In the genomic region with DNA sequence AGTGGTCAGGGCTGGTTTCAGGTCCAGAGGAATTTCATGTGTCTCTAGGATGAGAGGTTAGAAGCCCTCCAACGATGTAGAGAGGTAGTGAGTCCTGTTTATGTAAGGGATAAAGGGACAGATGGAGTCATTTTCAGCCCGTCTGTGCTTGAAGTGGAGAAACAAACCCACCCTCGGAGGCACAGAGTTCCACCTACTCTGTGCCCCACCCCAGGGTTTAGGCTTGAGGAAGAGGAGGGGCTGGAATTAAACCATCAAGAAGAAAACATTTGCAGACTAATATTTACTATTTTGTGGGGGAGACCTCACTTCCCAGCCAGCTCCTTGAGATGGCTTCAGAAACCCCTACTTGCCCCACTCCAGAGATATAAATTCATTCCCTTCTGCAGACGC, we compare ENCODE assay signal across 8 cellular contexts. TPM values are rescaled to one million over a fixed set of nuclear protein-coding genes. Genes with fewer than 3 reads are reported as not detected.
A peak's percentile ranks its signal among the peaks of the same experiment; 100 is the strongest.
DNase-seq lines count a peak whose midpoint lies in the region; ATAC-seq and TF ChIP-seq lines count a peak whose summit lies in the region.

No MANE protein-coding gene starts in this region.

- TF ChIP-seq CTCF in HL-60 (IDR thresholded peaks at IDR 0.05; ENCODE audit: insufficient read depth, low read length) (no peak), GM20000 (IDR thresholded peaks at IDR 0.05; ENCODE audit: extremely low read depth, missing control alignments) (no peak)

- H3K4me3 Mint-ChIP-seq in activated naive CD8-positive, alpha-beta T cell treated with anti-CD3 and anti-CD28 coated beads, Interleukin-2, amount 10 ng/mL, durations not matched to agents 7 days and 5 days, result peak overlapping the region; percentile 88
- H3K4me3 Mint-ChIP-seq in memory B cell, result peak overlapping the region; percentile 94

- POLR2A ChIA-PET in activated naive CD8-positive, alpha-beta T cell treated with anti-CD3 and anti-CD28 coated beads, Interleukin-2, amount 10 ng/mL, durations not matched to agents 7 days and 5 days (lab: Charles Lee), result interaction anchor here (1.6 kb wide), 2 partner anchors 89 to 110 kb away, joined by 4 to 9 read pairs; partner anchors contain the start of gene TSR2

- DNase-seq in A172 (ENCODE audit: low spot score) (peak; percentile 0), HL-60 (ENCODE audit: low read depth in 1 of 2, low spot score in 1 of 2) (no peak), memory B cell (ENCODE audit: low spot score in 2 of 2) (no peak), NAMALWA (ENCODE audit: low spot score) (no peak), GM20000 (ENCODE audit: low spot score) (no peak), NOMO-1 (lab: John Stamatoyannopoulos, UW; ENCODE audit: unreplicated experiment in 2 of 2) (no peak)
- no peak for DNase-seq in activated naive CD8-positive, alpha-beta T cell treated with anti-CD3 and anti-CD28 coated beads, Interleukin-2, amount 10 ng/mL, durations not matched to agents 7 days and 5 days

- H3K4me3 ChIP-seq in HL-60 (replicated peaks; ENCODE audit: insufficient read depth, low read length), result peak overlapping the region; percentile 36; the same call in 1 of the 2 replicates

- no peak for ATAC-seq in activated naive CD8-positive, alpha-beta T cell treated with anti-CD3 and anti-CD28 coated beads, Interleukin-2, amount 10 ng/mL, durations not matched to agents 7 days and 5 days (ENCODE audit: low read depth)
- ATAC-seq in memory B cell (ENCODE audit: low read depth) (no peak), GM21576 (IDR thresholded peaks at IDR 0.05; ENCODE audit: unreplicated experiment) (no peak)

- H3K27ac ChIP-seq in HL-60 (replicated peaks), result peak overlapping the region; percentile 93

- H3K4me1 Mint-ChIP-seq in activated naive CD8-positive, alpha-beta T cell treated with anti-CD3 and anti-CD28 coated beads, Interleukin-2, amount 10 ng/mL, durations not matched to agents 7 days and 5 days, result peaks cover 20% of the 10 kb centered on the region
- H3K4me1 Mint-ChIP-seq in memory B cell, result peaks cover 13% of the 10 kb centered on the region

- peak overlapping the region; percentile 96 for H3K27ac Mint-ChIP-seq in activated naive CD8-positive, alpha-beta T cell treated with anti-CD3 and anti-CD28 coated beads, Interleukin-2, amount 10 ng/mL, durations not matched to agents 7 days and 5 days
- H3K27ac Mint-ChIP-seq in memory B cell, result peak overlapping the region; percentile 92

- H3K9me3 Mint-ChIP-seq in activated naive CD8-positive, alpha-beta T cell treated with anti-CD3 and anti-CD28 coated beads, Interleukin-2, amount 10 ng/mL, durations not matched to agents 7 days and 5 days, result peaks cover 6% of the 10 kb centered on the region
- H3K9me3 Mint-ChIP-seq in memory B cell, result peaks cover 3% of the 10 kb centered on the region

- no peaks in the 10 kb centered on the region for H3K27me3 ChIP-seq in HL-60 (ENCODE audit: insufficient read depth, poor library complexity, severe bottlenecking)

- no peaks in the 10 kb centered on the region for H3K27me3 Mint-ChIP-seq in activated naive CD8-positive, alpha-beta T cell treated with anti-CD3 and anti-CD28 coated beads, Interleukin-2, amount 10 ng/mL, durations not matched to agents 7 days and 5 days
- H3K27me3 Mint-ChIP-seq in memory B cell, result no peaks in the 10 kb centered on the region

- peaks cover 15% of the 10 kb centered on the region for H3K36me3 Mint-ChIP-seq in activated naive CD8-positive, alpha-beta T cell treated with anti-CD3 and anti-CD28 coated beads, Interleukin-2, amount 10 ng/mL, durations not matched to agents 7 days and 5 days
- H3K36me3 Mint-ChIP-seq in memory B cell, result no peaks in the 10 kb centered on the region

RNA-seq across cellular contexts. Expression of gene GNL3L, which starts 0.9 kb away (rescaled TPM):
- total RNA-seq in A172 (2014; rRNA removed; shearing (Covaris generic)), result 47.1 and 51.1 TPM in 2 replicates
- total RNA-seq in activated naive CD8-positive, alpha-beta T cell treated with anti-CD3 and anti-CD28 coated beads, Interleukin-2, amount 10 ng/mL, durations not matched to agents 7 days and 5 days, result 10 to 100 TPM; 43.7 to 44.5 TPM

RNA-seq across cellular contexts. Expression of gene FGD1, which starts 33.1 kb away (rescaled TPM):
- 11.2 and 12.0 TPM in 2 replicates for total RNA-seq in A172 (2014; rRNA removed; shearing (Covaris generic))
- under 1 TPM; 0.06 TPM for total RNA-seq in activated naive CD8-positive, alpha-beta T cell treated with anti-CD3 and anti-CD28 coated beads, Interleukin-2, amount 10 ng/mL, durations not matched to agents 7 days and 5 days

Comparison
In these comparisons a context has a peak if more than half of its experiments do, and no peak if none do; other contexts are left out.
1. RNA of gene FGD1, which starts 33.1 kb away (total RNA-seq): 11.2 to 12.0 TPM in A172; 0.06 TPM in activated naive CD8-positive, alpha-beta T cell treated with anti-CD3 and anti-CD28 coated beads, Interleukin-2, amount 10 ng/mL, durations not matched to agents 7 days and 5 days; every median in the first group is over 10 times any median in the second.